In genomic region chr6:52724406-52725121, GRCh38 we compare ENCODE assay signal across 9 cellular contexts. TPM values are rescaled to one million over a fixed set of nuclear protein-coding genes. Genes with fewer than 3 reads are reported as not detected.
DNase-seq lines count a peak whose midpoint lies in the region; ATAC-seq and TF ChIP-seq lines count a peak whose summit lies in the region.
"Had no signal": no experiment of that assay in that cellular context is flagged by ENCODE, and none has a peak within 500 bp of the region (broad histone marks: within the 10 kb centered on the region; RNA-seq: fewer than 3 reads in every experiment).

No MANE protein-coding gene starts in this region.

- no peaks in the 10 kb centered on the region for H3K9me3 ChIP-seq in endodermal cell (ENCODE audit: control insufficient read depth, low read length)
- no peaks in the 10 kb centered on the region for H3K9me3 ChIP-seq in mucosa of stomach (ENCODE audit: control insufficient read depth, low read length)

- no peak overlapping the region for H3K4me3 Mint-ChIP-seq in endodermal cell
- H3K4me3 Mint-ChIP-seq: activated naive CD4-positive, alpha-beta T cell treated with anti-CD3 and anti-CD28 coated beads, Interleukin-2, amount 50 U/mL, for 24 hours had no signal

- peak; percentile 98 for ATAC-seq in GM19372 (IDR thresholded peaks at IDR 0.05; ENCODE audit: low read depth, unreplicated experiment)
- peak; percentile 95 for ATAC-seq in HG03432 (IDR thresholded peaks at IDR 0.05; ENCODE audit: unreplicated experiment)

- H3K36me3 ChIP-seq in endodermal cell (ENCODE audit: control insufficient read depth, insufficient read depth, low read length) (no peaks in the 10 kb centered on the region), mucosa of stomach (ENCODE audit: control insufficient read depth, insufficient read depth, low read length) (no peaks in the 10 kb centered on the region)

- no peaks in the 10 kb centered on the region for H3K27me3 ChIP-seq in endodermal cell (ENCODE audit: control insufficient read depth, insufficient read depth, low read length, poor library complexity, severe bottlenecking)
- H3K27me3 ChIP-seq in mucosa of stomach (ENCODE audit: control insufficient read depth, insufficient read depth, low read length) = no peaks in the 10 kb centered on the region

- H3K9ac ChIP-seq in endodermal cell (ENCODE audit: extremely low read depth, low read length, poor library complexity, severe bottlenecking) = no peak overlapping the region
- peak overlapping the region; percentile 15 for H3K9ac ChIP-seq in mucosa of stomach (ENCODE audit: low read length)

- H3K27me3 Mint-ChIP-seq in endodermal cell (ENCODE audit: insufficient read depth) = no peaks in the 10 kb centered on the region

- DNase-seq in COLO668 (lab: John Stamatoyannopoulos, UW; ENCODE audit: unreplicated experiment) (peak; percentile 68), NCI-H774 (lab: John Stamatoyannopoulos, UW) (peak; percentile 76), endodermal cell (peak; percentile 91)
- DNase-seq in activated CD4-positive, alpha-beta T cell treated with anti-CD3 and anti-CD28 coated beads, Interleukin-2, amount 50 U/mL, for 48 hours = peak; percentile 67 to 72
- peak; percentile 22 for DNase-seq in stimulated activated naive CD4-positive, alpha-beta T cell treated with Interleukin-2 at 50 U/mL for 16 hours (lab: John Stamatoyannopoulos, UW)

- peaks cover 30% of the 10 kb centered on the region for H3K4me1 Mint-ChIP-seq in endodermal cell
- H3K4me1 Mint-ChIP-seq: activated naive CD4-positive, alpha-beta T cell treated with anti-CD3 and anti-CD28 coated beads, Interleukin-2, amount 50 U/mL, for 24 hours had no signal

- 75 to 80% methylated on average over 11 to 13 of the region's 13 CpGs for WGBS in endodermal cell (ENCODE audit: insufficient coverage in 1 of 2, insufficient read length in 1 of 2), 2 experiments

- H3K36me3 Mint-ChIP-seq in endodermal cell (ENCODE audit: low read depth) = no peaks in the 10 kb centered on the region
- H3K36me3 Mint-ChIP-seq: activated naive CD4-positive, alpha-beta T cell treated with anti-CD3 and anti-CD28 coated beads, Interleukin-2, amount 50 U/mL, for 24 hours had no signal

- no peak overlapping the region for H3K27ac ChIP-seq in endodermal cell (ENCODE audit: low read depth, low read length)

- H3K4me1 ChIP-seq in endodermal cell (ENCODE audit: control insufficient read depth, insufficient read depth, low read length) (peaks cover 15% of the 10 kb centered on the region), mucosa of stomach (ENCODE audit: control insufficient read depth, insufficient read depth, low read length) (peaks cover 50% of the 10 kb centered on the region)

- TF ChIP-seq CTCF in endodermal cell (conservative IDR thresholded peaks at IDR 0.05) = peak; percentile 94

- H3K4me3 ChIP-seq in endodermal cell (ENCODE audit: low read length) = no peak overlapping the region
- peak overlapping the region; percentile 9 for H3K4me3 ChIP-seq in mucosa of stomach (ENCODE audit: low read length)

- no peak overlapping the region for H3K27ac Mint-ChIP-seq in endodermal cell

- peaks cover 4% of the 10 kb centered on the region for H3K9me3 Mint-ChIP-seq in endodermal cell
- H3K9me3 Mint-ChIP-seq: activated naive CD4-positive, alpha-beta T cell treated with anti-CD3 and anti-CD28 coated beads, Interleukin-2, amount 50 U/mL, for 24 hours had no signal

RNA-seq across cellular contexts. Expression of gene GSTA2, which starts 38.7 kb away (rescaled TPM):
- 1 to 10 TPM; 1.6 to 5.0 TPM for total RNA-seq in endodermal cell
- 1.8 TPM for polyA plus RNA-seq in endodermal cell (2013, experiment 1 of 2)
- 0.79 TPM for polyA plus RNA-seq in endodermal cell (2013, experiment 2 of 2)

RNA-seq across cellular contexts. Expression of gene TMEM14A, which starts 53.7 kb away (rescaled TPM):
- total RNA-seq in endodermal cell = 10 to 100 TPM in 1 of 2 donors, 1 to 10 TPM in 1; 9.2 to 12.6 TPM
- polyA plus RNA-seq in endodermal cell (2013, experiment 1 of 2) = 32.7 TPM
- 30.0 TPM for polyA plus RNA-seq in endodermal cell (2013, experiment 2 of 2)

Comparison
In these comparisons a context has a peak if more than half of its experiments do, and no peak if none do; other contexts are left out.
1. DNase-seq: peak in every context shown above with its lines; median percentile 91 in endodermal cell; 76 in NCI-H774; 70 in activated CD4-positive, alpha-beta T cell treated with anti-CD3 and anti-CD28 coated beads, Interleukin-2, amount 50 U/mL, for 48 hours; 68 in COLO668; 22 in stimulated activated naive CD4-positive, alpha-beta T cell treated with Interleukin-2 at 50 U/mL for 16 hours.